Comparison of ENCODE assay signal across 13 cellular contexts in the genomic region with DNA sequence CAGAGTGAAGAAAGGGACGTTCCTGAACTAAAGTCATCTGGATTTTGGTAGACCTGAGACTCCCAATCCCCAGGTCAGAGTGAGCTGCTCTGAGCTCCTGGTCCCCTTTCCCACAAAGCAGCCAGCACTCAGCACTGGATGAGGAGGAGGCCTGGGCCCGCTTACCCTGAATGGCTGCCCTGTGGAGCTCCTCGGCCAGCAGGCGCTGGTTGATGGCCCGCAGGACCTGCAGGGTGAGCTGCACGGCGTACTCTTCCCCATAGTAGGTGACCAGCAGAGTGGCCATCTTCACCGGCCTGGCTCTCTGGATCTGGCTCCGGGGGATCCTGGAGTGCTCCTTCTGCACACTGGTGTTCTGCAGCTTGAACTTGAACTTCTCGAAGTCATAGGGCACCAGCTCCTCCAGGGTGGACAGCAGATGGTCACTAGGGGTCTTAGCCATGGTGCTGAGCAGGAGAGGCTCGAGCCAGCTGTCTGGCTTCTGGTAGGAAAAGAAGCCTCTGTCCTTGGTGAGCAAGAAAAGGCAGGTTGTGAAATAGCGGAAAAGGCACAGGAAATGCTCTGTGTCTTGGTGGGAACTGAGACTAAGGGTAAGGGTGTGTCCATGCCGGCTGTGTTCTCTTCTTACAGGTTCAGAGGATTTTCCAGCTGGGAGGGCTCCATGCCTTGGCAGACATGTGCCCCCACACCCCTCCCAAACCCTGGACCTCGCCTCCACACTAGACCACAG. TPM values are rescaled to one million over a fixed set of nuclear protein-coding genes. Genes with fewer than 3 reads are reported as not detected.
A peak's percentile ranks its signal among the peaks of the same experiment; 100 is the strongest.
DNase-seq lines count a peak whose midpoint lies in the region; ATAC-seq and TF ChIP-seq lines count a peak whose summit lies in the region.
"Had no signal": no experiment of that assay in that cellular context is flagged by ENCODE, and none has a peak within 500 bp of the region (broad histone marks: within the 10 kb centered on the region; RNA-seq: fewer than 3 reads in every experiment).

A gene with protein sequence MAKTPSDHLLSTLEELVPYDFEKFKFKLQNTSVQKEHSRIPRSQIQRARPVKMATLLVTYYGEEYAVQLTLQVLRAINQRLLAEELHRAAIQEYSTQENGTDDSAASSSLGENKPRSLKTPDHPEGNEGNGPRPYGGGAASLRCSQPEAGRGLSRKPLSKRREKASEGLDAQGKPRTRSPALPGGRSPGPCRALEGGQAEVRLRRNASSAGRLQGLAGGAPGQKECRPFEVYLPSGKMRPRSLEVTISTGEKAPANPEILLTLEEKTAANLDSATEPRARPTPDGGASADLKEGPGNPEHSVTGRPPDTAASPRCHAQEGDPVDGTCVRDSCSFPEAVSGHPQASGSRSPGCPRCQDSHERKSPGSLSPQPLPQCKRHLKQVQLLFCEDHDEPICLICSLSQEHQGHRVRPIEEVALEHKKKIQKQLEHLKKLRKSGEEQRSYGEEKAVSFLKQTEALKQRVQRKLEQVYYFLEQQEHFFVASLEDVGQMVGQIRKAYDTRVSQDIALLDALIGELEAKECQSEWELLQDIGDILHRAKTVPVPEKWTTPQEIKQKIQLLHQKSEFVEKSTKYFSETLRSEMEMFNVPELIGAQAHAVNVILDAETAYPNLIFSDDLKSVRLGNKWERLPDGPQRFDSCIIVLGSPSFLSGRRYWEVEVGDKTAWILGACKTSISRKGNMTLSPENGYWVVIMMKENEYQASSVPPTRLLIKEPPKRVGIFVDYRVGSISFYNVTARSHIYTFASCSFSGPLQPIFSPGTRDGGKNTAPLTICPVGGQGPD (minus strand): TSS at position 488 of the 730 bp plus-strand sequence. CDS start 46 bp downstream, at position 442.

- H3K9me3 ChIP-seq in naive thymus-derived CD4-positive, alpha-beta T cell (ENCODE audit: control insufficient read depth in 2 of 3, low read length in 3 of 3) = no peaks in the 10 kb centered on the region

- POLR2A ChIA-PET in naive thymus-derived CD4-positive, alpha-beta T cell (lab: Charles Lee) = interaction anchor here (2.7 kb wide), 1 partner anchor 22 kb away, joined by 7 read pairs; a partner anchor contains a TSS

- H3K27ac Mint-ChIP-seq in naive thymus-derived CD4-positive, alpha-beta T cell = no peak within 1 kb of the TSS
- H3K27ac Mint-ChIP-seq in endothelial cell (ENCODE audit: unreplicated experiment) = no peak within 1 kb of the TSS
- H3K27ac Mint-ChIP-seq: activated naive CD4-positive, alpha-beta T cell treated with anti-CD3 and anti-CD28 coated beads, Interleukin-2, amount 50 U/mL, for 24 hours had no signal

- H3K4me3 ChIP-seq in naive thymus-derived CD4-positive, alpha-beta T cell (ENCODE audit: low read length) = no peak within 1 kb of the TSS

- DNase-seq in CD1c-positive myeloid dendritic cell (ENCODE audit: extremely low spot score) = peak; percentile 75
- peak; percentile 68 to 87 for DNase-seq in NOMO-1 (lab: John Stamatoyannopoulos, UW; ENCODE audit: unreplicated experiment in 2 of 2)
- peak; percentile 45 for DNase-seq in fibroblast of gingiva (ENCODE audit: low read depth)
- no peak for DNase-seq in naive thymus-derived CD4-positive, alpha-beta T cell
- DNase-seq in erythroblast (lab: John Stamatoyannopoulos, UW) = no peak
- DNase-seq in endothelial cell (ENCODE audit: low spot score) = no peak
- DNase-seq: activated CD4-positive, alpha-beta T cell treated with anti-CD3 and anti-CD28 coated beads, Interleukin-2, amount 50 U/mL, for 48 hours; KG1 had no signal

- intact Hi-C loops in naive thymus-derived CD4-positive, alpha-beta T cell (cut with micrococcal nuclease) = no loop called here

- TF ChIP-seq CTCF in endothelial cell (IDR thresholded peaks at IDR 0.05; ENCODE audit: unreplicated experiment) = no peak

- TF ChIP-seq POLR2A in erythroblast (IDR thresholded peaks at IDR 0.05; ENCODE audit: low read length) = no peak

- H3K4me1 ChIP-seq in naive thymus-derived CD4-positive, alpha-beta T cell (ENCODE audit: control insufficient read depth in 2 of 2, insufficient read depth in 2 of 2, low read length in 2 of 2) = no peaks in the 10 kb centered on the region

- peak; percentile 68 for ATAC-seq in naive thymus-derived CD4-positive, alpha-beta T cell
- ATAC-seq in HG03095 (IDR thresholded peaks at IDR 0.05; ENCODE audit: unreplicated experiment) (no peak), GM21717 (IDR thresholded peaks at IDR 0.05; ENCODE audit: unreplicated experiment) (no peak)

- CTCF ChIA-PET in naive thymus-derived CD4-positive, alpha-beta T cell (lab: Charles Lee) = no interaction called here

- H3K27ac ChIP-seq in naive thymus-derived CD4-positive, alpha-beta T cell (ENCODE audit: low read depth, low read length) = no peak within 1 kb of the TSS

- no peaks in the 10 kb centered on the region for H3K27me3 ChIP-seq in naive thymus-derived CD4-positive, alpha-beta T cell (ENCODE audit: control insufficient read depth in 2 of 2, insufficient read depth in 2 of 2, low read length in 2 of 2)

- H3K27me3 Mint-ChIP-seq in naive thymus-derived CD4-positive, alpha-beta T cell = no peaks in the 10 kb centered on the region
- H3K27me3 Mint-ChIP-seq in endothelial cell (ENCODE audit: unreplicated experiment) = peaks cover 6% of the 10 kb centered on the region

- H3K4me1 Mint-ChIP-seq in naive thymus-derived CD4-positive, alpha-beta T cell = peaks cover 0 to 3% (median under 1%) of the 10 kb centered on the region in 7 donors
- no peaks in the 10 kb centered on the region for H3K4me1 Mint-ChIP-seq in endothelial cell (ENCODE audit: unreplicated experiment)
- H3K4me1 Mint-ChIP-seq: activated naive CD4-positive, alpha-beta T cell treated with anti-CD3 and anti-CD28 coated beads, Interleukin-2, amount 50 U/mL, for 24 hours had no signal

- peak within 1 kb of the TSS in 1 of 10 donors; percentile 17 for H3K4me3 Mint-ChIP-seq in naive thymus-derived CD4-positive, alpha-beta T cell
- no peak within 1 kb of the TSS for H3K4me3 Mint-ChIP-seq in endothelial cell (ENCODE audit: unreplicated experiment)
- H3K4me3 Mint-ChIP-seq: activated naive CD4-positive, alpha-beta T cell treated with anti-CD3 and anti-CD28 coated beads, Interleukin-2, amount 50 U/mL, for 24 hours had no signal

- H3K36me3 ChIP-seq in naive thymus-derived CD4-positive, alpha-beta T cell (ENCODE audit: control insufficient read depth in 2 of 3, insufficient read depth in 3 of 3, low read length in 3 of 3) = no peaks in the 10 kb centered on the region

- peaks cover 0 to 1% (median 0%) of the 10 kb centered on the region in 5 donors for H3K36me3 Mint-ChIP-seq in naive thymus-derived CD4-positive, alpha-beta T cell
- no peaks in the 10 kb centered on the region for H3K36me3 Mint-ChIP-seq in endothelial cell (ENCODE audit: low read depth, unreplicated experiment)
- H3K36me3 Mint-ChIP-seq: activated naive CD4-positive, alpha-beta T cell treated with anti-CD3 and anti-CD28 coated beads, Interleukin-2, amount 50 U/mL, for 24 hours had no signal

- H3K9me3 Mint-ChIP-seq in naive thymus-derived CD4-positive, alpha-beta T cell = no peaks in the 10 kb centered on the region
- peaks cover 3% of the 10 kb centered on the region for H3K9me3 Mint-ChIP-seq in endothelial cell (ENCODE audit: unreplicated experiment)
- H3K9me3 Mint-ChIP-seq: activated naive CD4-positive, alpha-beta T cell treated with anti-CD3 and anti-CD28 coated beads, Interleukin-2, amount 50 U/mL, for 24 hours had no signal

RNA-seq across cellular contexts. Expression of the gene that starts here (rescaled TPM):
- total RNA-seq in naive thymus-derived CD4-positive, alpha-beta T cell = 10 to 100 TPM in 1 of 5 experiments, 1 to 10 TPM in 1, under 1 TPM in 2, not detected in 1; 0.38 to 38.1 (median 2.4) TPM
- under 1 TPM in 1 of 2 donors, not detected in 1; 0.18 TPM for polyA plus RNA-seq in naive thymus-derived CD4-positive, alpha-beta T cell
- total RNA-seq in endothelial cell (ENCODE audit: unreplicated experiment) = not detected
- total RNA-seq: dermis microvascular lymphatic vessel endothelial cell, NCI-H460 had no signal

Comparison
In these comparisons a context has a peak if more than half of its experiments do, and no peak if none do; other contexts are left out.
1. DNase-seq: peak in CD1c-positive myeloid dendritic cell (single experiment), NOMO-1 (2 of 2) and fibroblast of gingiva (single experiment); none in naive thymus-derived CD4-positive, alpha-beta T cell (0 of 9), erythroblast (0 of 2) and endothelial cell (single experiment).